In the genomic region with DNA sequence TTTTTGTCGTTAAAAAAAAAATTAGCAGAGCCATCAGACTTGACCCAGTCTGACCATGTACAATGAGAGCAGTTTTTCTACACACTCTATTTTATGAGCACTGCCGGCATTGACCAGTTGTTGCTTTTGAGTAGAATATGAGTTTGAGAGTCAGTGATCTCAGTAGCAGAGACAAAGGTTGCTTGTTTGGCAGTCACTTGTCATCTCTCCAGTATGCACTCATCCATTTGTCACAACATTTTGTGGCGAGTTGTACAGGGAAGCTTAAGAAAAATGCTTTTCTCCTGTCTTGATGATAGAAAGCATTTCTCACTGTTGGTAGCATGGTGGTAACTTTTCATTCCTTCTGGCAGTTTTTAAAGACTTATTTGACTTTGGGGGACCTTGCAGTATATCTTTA, we compare ENCODE assay signal across 31 cellular contexts.
"Had no signal": no experiment of that assay in that cellular context is flagged by ENCODE, and none has a peak within 500 bp of the region (broad histone marks: within the 10 kb centered on the region; RNA-seq: fewer than 3 reads in every experiment).

No MANE protein-coding gene starts in this region.

- H3K4me3 Mint-ChIP-seq: activated B cell treated with CpG ODN at 0.5 μM for 24 hours; activated CD4-positive, alpha-beta memory T cell treated with anti-CD3 and anti-CD28 coated beads for 36 hours; activated naive CD4-positive, alpha-beta T cell treated with anti-CD3 and anti-CD28 coated beads, Interleukin-2, amount 10 ng/mL, durations not matched to agents 7 days and 5 days; activated naive CD8-positive, alpha-beta T cell; activated naive CD8-positive, alpha-beta T cell treated with anti-CD3 and anti-CD28 coated beads, Interleukin-2, amount 50 U/mL, for 24 hours had no signal

- DNase-seq: activated B cell treated with CpG ODN at 0.5 μM for 24 hours; activated CD4-positive, alpha-beta memory T cell treated with anti-CD3 and anti-CD28 coated beads for 36 hours; activated CD4-positive, alpha-beta T cell treated with anti-CD3 and anti-CD28 coated beads for 4 hours; activated CD4-positive, alpha-beta T cell treated with anti-CD3 and anti-CD28 coated beads, Interleukin-2, amount 50 U/mL, for 1 hour; activated CD4-positive, CD25-positive, alpha-beta regulatory T cell treated with anti-CD3 and anti-CD28 coated beads, Interleukin-2, amount 50 U/mL, for 72 hours; activated CD8-positive, alpha-beta memory T cell treated with anti-CD3 and anti-CD28 coated beads, Interleukin-2, amount 50 U/mL, for 48 hours; activated effector memory CD4-positive, alpha-beta T cell treated with Interleukin-2 at 50 U/mL for 16 hours; activated naive CD4-positive, alpha-beta T cell treated with anti-CD3 and anti-CD28 coated beads, Interleukin-2, amount 10 ng/mL, durations not matched to agents 7 days and 5 days; activated naive CD8-positive, alpha-beta T cell treated with anti-CD3 and anti-CD28 coated beads, Interleukin-2, amount 50 U/mL, for 24 hours; activated T-cell treated with anti-CD3 and anti-CD28 coated beads, Interleukin-2, amount 50 U/mL, for 48 hours; MM.1S; MV-4-11; NCI-H1092; NCI-H1436 treated with DMSO at 0.1 percent for 48 hours; NCI-H1694 treated with DMSO at 0.1 percent for 48 hours; NCI-H2029; NCI-H345; NCI-H524 treated with DMSO at 0.1 percent for 48 hours; PC-3; Peyer's patch; SIG-M5; SW 1271; T-helper 1 cell; T-helper 2 cell; T-helper 9 cell had no signal

- ATAC-seq: PC-3, Right ventricle myocardium inferior had no signal

- H3K4me3 ChIP-seq: Peyer's patch had no signal

- H3K9me3 ChIP-seq: Peyer's patch had no signal

- H3K9ac ChIP-seq: KMS-11 had no signal

- H3K36me3 Mint-ChIP-seq: activated naive CD4-positive, alpha-beta T cell treated with anti-CD3 and anti-CD28 coated beads, Interleukin-2, amount 10 ng/mL, durations not matched to agents 7 days and 5 days had no signal

- H3K27ac ChIP-seq: KMS-11, Peyer's patch, RWPE1, VCaP had no signal

- H3K27ac Mint-ChIP-seq: activated B cell treated with CpG ODN at 0.5 μM for 24 hours; activated CD4-positive, alpha-beta memory T cell treated with anti-CD3 and anti-CD28 coated beads for 36 hours; activated naive CD4-positive, alpha-beta T cell treated with anti-CD3 and anti-CD28 coated beads, Interleukin-2, amount 10 ng/mL, durations not matched to agents 7 days and 5 days; activated naive CD8-positive, alpha-beta T cell; activated naive CD8-positive, alpha-beta T cell treated with anti-CD3 and anti-CD28 coated beads, Interleukin-2, amount 50 U/mL, for 24 hours had no signal

- H3K9me3 Mint-ChIP-seq: activated naive CD4-positive, alpha-beta T cell treated with anti-CD3 and anti-CD28 coated beads, Interleukin-2, amount 10 ng/mL, durations not matched to agents 7 days and 5 days had no signal

- H3K36me3 ChIP-seq: Peyer's patch had no signal

- H3K4me1 Mint-ChIP-seq: activated B cell treated with CpG ODN at 0.5 μM for 24 hours; activated naive CD4-positive, alpha-beta T cell treated with anti-CD3 and anti-CD28 coated beads, Interleukin-2, amount 10 ng/mL, durations not matched to agents 7 days and 5 days; activated naive CD8-positive, alpha-beta T cell treated with anti-CD3 and anti-CD28 coated beads, Interleukin-2, amount 50 U/mL, for 24 hours had no signal

- H3K27me3 Mint-ChIP-seq: activated CD4-positive, alpha-beta memory T cell treated with anti-CD3 and anti-CD28 coated beads for 36 hours; activated naive CD8-positive, alpha-beta T cell; activated naive CD8-positive, alpha-beta T cell treated with anti-CD3 and anti-CD28 coated beads, Interleukin-2, amount 50 U/mL, for 24 hours; brain had no signal
